ENCODE assay signal across 17 cellular contexts in genomic region chr12:24478254-24478653, GRCh38.
DNase-seq lines count a peak whose midpoint lies in the region; ATAC-seq and TF ChIP-seq lines count a peak whose summit lies in the region.
"Had no signal": no experiment of that assay in that cellular context is flagged by ENCODE, and none has a peak within 500 bp of the region (broad histone marks: within the 10 kb centered on the region; RNA-seq: fewer than 3 reads in every experiment).

No MANE protein-coding gene starts in this region.

- H3F3A ChIP-seq in GM23338 (replicated peaks; ENCODE audit: low read depth) (no peaks in the 10 kb centered on the region), neural progenitor cell (ENCODE audit: low read depth) (no peaks in the 10 kb centered on the region)

- no peak overlapping the region for H3K4me3 ChIP-seq in astrocyte of the cerebellum (ENCODE audit: low read depth, low read length)
- no peak overlapping the region for H3K4me3 ChIP-seq in GM23338
- no peak overlapping the region for H3K4me3 ChIP-seq in neural progenitor cell
- no peak overlapping the region for H3K4me3 ChIP-seq in effector memory CD4-positive, alpha-beta T cell (ENCODE audit: insufficient read depth, low read depth, low read length, poor library complexity, severe bottlenecking)
- H3K4me3 ChIP-seq: BLaER1, GM12878, GM23248, Peyer's patch had no signal

- peaks cover 9% of the 10 kb centered on the region; the same call in 1 of the 2 replicates for H3K4me1 ChIP-seq in GM23338 (ENCODE audit: insufficient read depth)
- H3K4me1 ChIP-seq in neural progenitor cell = no peaks in the 10 kb centered on the region
- H3K4me1 ChIP-seq in effector memory CD4-positive, alpha-beta T cell (ENCODE audit: control insufficient read depth, insufficient read depth, low read length, poor library complexity, severe bottlenecking) = no peaks in the 10 kb centered on the region
- H3K4me1 ChIP-seq: BLaER1, Peyer's patch had no signal

- H3K36me3 Mint-ChIP-seq in GM23338 (ENCODE audit: low read depth) (no peaks in the 10 kb centered on the region), neural progenitor cell (peaks cover 21% of the 10 kb centered on the region)

- no peaks in the 10 kb centered on the region for H3K9me3 ChIP-seq in neural progenitor cell (ENCODE audit: low read depth)
- H3K9me3 ChIP-seq in effector memory CD4-positive, alpha-beta T cell (ENCODE audit: control insufficient read depth, low read length) = no peaks in the 10 kb centered on the region
- H3K9me3 ChIP-seq: BLaER1, Peyer's patch had no signal

- H2AFZ ChIP-seq in GM23338 (no peak overlapping the region), neural progenitor cell (replicated peaks) (no peak overlapping the region)
- H2AFZ ChIP-seq: GM23248 had no signal

- H3K27me3 ChIP-seq in GM23338 (ENCODE audit: insufficient read depth) (no peaks in the 10 kb centered on the region), neural progenitor cell (no peaks in the 10 kb centered on the region)
- no peaks in the 10 kb centered on the region for H3K27me3 ChIP-seq in effector memory CD4-positive, alpha-beta T cell (replicated peaks; ENCODE audit: control insufficient read depth, insufficient read depth, low read length, poor library complexity, severe bottlenecking)
- H3K27me3 ChIP-seq: BLaER1, Peyer's patch had no signal

- in situ Hi-C loops in astrocyte of the cerebellum (cut with HindIII; ENCODE audit: low sequenced_read_pairs) = no loop called here

- ATAC-seq in GM23338 = no peak
- ATAC-seq: GM12878 had no signal

- H3K36me3 ChIP-seq in GM23338 (ENCODE audit: insufficient read depth) (no peaks in the 10 kb centered on the region), neural progenitor cell (no peaks in the 10 kb centered on the region)
- no peaks in the 10 kb centered on the region for H3K36me3 ChIP-seq in effector memory CD4-positive, alpha-beta T cell (ENCODE audit: control insufficient read depth, insufficient read depth, low read length)
- H3K36me3 ChIP-seq: BLaER1, Peyer's patch had no signal

- TF ChIP-seq CTCF in astrocyte of the cerebellum (IDR thresholded peaks at IDR 0.05; ENCODE audit: low read depth, low read length, missing control alignments) = no peak
- TF ChIP-seq CTCF in GM23338 (conservative IDR thresholded peaks at IDR 0.05; ENCODE audit: low read depth in 2 of 2) = no peak
- no peak for TF ChIP-seq CTCF in neural progenitor cell (IDR thresholded peaks at IDR 0.05)

- no peak overlapping the region for H3K4me2 ChIP-seq in GM23338
- no peak overlapping the region for H3K4me2 ChIP-seq in neural progenitor cell
- H3K4me2 ChIP-seq: BLaER1 had no signal

- no peaks in the 10 kb centered on the region for H4K20me1 ChIP-seq in GM23338 (replicated peaks; ENCODE audit: insufficient read depth)
- no peaks in the 10 kb centered on the region for H4K20me1 ChIP-seq in neural progenitor cell (ENCODE audit: low read depth)
- H4K20me1 ChIP-seq: BLaER1 had no signal

- H3K4me1 Mint-ChIP-seq in GM23338 (peaks cover 17% of the 10 kb centered on the region), neural progenitor cell (peaks cover 7% of the 10 kb centered on the region)

- no peaks in the 10 kb centered on the region for H3K9me2 ChIP-seq in GM23338 (ENCODE audit: insufficient read depth)

- no peaks in the 10 kb centered on the region for H3K27me3 Mint-ChIP-seq in GM23338 (ENCODE audit: insufficient read depth, low read depth, poor library complexity)
- H3K27me3 Mint-ChIP-seq in neural progenitor cell (ENCODE audit: insufficient read depth, low read depth) = no peaks in the 10 kb centered on the region

- DNase-seq in DMS53 (lab: John Stamatoyannopoulos, UW) (peak; percentile 77), NCI-H1105 (lab: John Stamatoyannopoulos, UW) (peak; percentile 83), NCI-H2196 treated with DMSO at 0.1 percent for 48 hours (lab: John Stamatoyannopoulos, UW; ENCODE audit: unreplicated experiment) (peak; percentile 73), astrocyte of the cerebellum (ENCODE audit: low read depth) (peak; percentile 51), GM23338 (ENCODE audit: low spot score) (no peak), neural progenitor cell (ENCODE audit: low spot score) (no peak)
- DNase-seq in effector memory CD4-positive, alpha-beta T cell = no peak
- DNase-seq: DMS79, GM23248, NCI-H2171 treated with DMSO at 0.1 percent for 48 hours, NCI-H524 treated with DMSO at 0.1 percent for 48 hours, Peyer's patch, Right ventricle myocardium superior had no signal

- no peak overlapping the region for H3K27ac Mint-ChIP-seq in GM23338
- H3K27ac Mint-ChIP-seq in neural progenitor cell = no peak overlapping the region
- H3K27ac Mint-ChIP-seq: T-helper 1 cell treated with Interleukin-12 subunit alpha and Interleukin-12 subunit beta and Interleukin-4 antibody, amounts not matched to agents 30 μg/mL and 1 μg/mL, for 36 hours had no signal

- no peak overlapping the region for H3K9ac ChIP-seq in neural progenitor cell
- H3K9ac ChIP-seq: BLaER1, GM23248 had no signal

- H3K9me3 Mint-ChIP-seq in GM23338 (no peaks in the 10 kb centered on the region), neural progenitor cell (peaks cover 9% of the 10 kb centered on the region)
- H3K9me3 Mint-ChIP-seq: T-helper 1 cell treated with Interleukin-12 subunit alpha and Interleukin-12 subunit beta and Interleukin-4 antibody, amounts not matched to agents 30 μg/mL and 1 μg/mL, for 36 hours had no signal

- H3K79me2 ChIP-seq in GM23338 (replicated peaks; ENCODE audit: insufficient read depth) (no peaks in the 10 kb centered on the region), neural progenitor cell (ENCODE audit: low read depth) (no peaks in the 10 kb centered on the region)

- no peak overlapping the region for H3K4me3 Mint-ChIP-seq in GM23338
- H3K4me3 Mint-ChIP-seq in neural progenitor cell = no peak overlapping the region
- H3K4me3 Mint-ChIP-seq: T-helper 1 cell treated with Interleukin-12 subunit alpha and Interleukin-12 subunit beta and Interleukin-4 antibody, amounts not matched to agents 30 μg/mL and 1 μg/mL, for 36 hours had no signal

- H3K27ac ChIP-seq in GM23338 (ENCODE audit: low read depth) (no peak overlapping the region), neural progenitor cell (no peak overlapping the region)
- H3K27ac ChIP-seq in effector memory CD4-positive, alpha-beta T cell (ENCODE audit: insufficient read depth, low read length, poor library complexity, severe bottlenecking) = no peak overlapping the region
- H3K27ac ChIP-seq: BLaER1, GM23248, HL-60, Peyer's patch had no signal

TF ChIP-seq in GM23338, 12 proteins besides CTCF, POLR2A, EP300 and RAD21 (continues in another document):
- TF ChIP-seq STAT1 (IDR thresholded peaks at IDR 0.05; ENCODE audit: unreplicated experiment) (no peak), POLR2AphosphoS5 (IDR thresholded peaks at IDR 0.05; ENCODE audit: low read depth) (no peak), ETS1 (IDR thresholded peaks at IDR 0.05) (no peak), ZNF114 (CRISPR knock-in tag; IDR thresholded peaks at IDR 0.05) (no peak), ZNF331 (CRISPR knock-in tag; IDR thresholded peaks at IDR 0.05; ENCODE audit: low read depth) (no peak)

Comparison
In these comparisons a context has a peak if more than half of its experiments do, and no peak if none do; other contexts are left out.
1. DNase-seq: peak in DMS53 (single experiment), NCI-H1105 (single experiment), NCI-H2196 treated with DMSO at 0.1 percent for 48 hours (single experiment) and astrocyte of the cerebellum (single experiment); none in GM23338 (single experiment), neural progenitor cell (single experiment) and effector memory CD4-positive, alpha-beta T cell (0 of 3).